Comparison of ENCODE assay signal across 25 cellular contexts in the genomic region with DNA sequence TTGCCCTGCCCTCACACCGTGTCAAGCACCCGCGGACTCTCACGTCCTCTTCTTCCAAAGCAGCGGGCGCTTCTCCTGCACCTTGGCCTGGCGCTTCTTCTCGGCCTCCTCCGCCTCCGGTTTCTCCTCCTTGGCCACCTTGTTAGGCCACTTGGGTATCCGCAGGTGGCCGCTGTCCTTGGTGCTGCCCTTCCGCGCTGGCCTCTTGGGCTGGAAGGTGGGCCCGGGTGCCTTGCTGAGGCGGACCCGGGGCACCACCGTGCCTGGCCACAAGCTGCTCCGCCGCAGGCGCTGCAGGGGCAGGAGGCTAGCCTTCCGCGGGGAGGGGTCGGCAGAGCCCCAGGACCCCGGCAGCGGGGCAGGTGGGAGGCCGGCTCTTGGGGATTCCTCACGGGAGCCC. TPM values are rescaled to one million over a fixed set of nuclear protein-coding genes. Genes with fewer than 3 reads are reported as not detected.
"Had no signal": no experiment of that assay in that cellular context is flagged by ENCODE, and none has a peak within 500 bp of the region (broad histone marks: within the 10 kb centered on the region; RNA-seq: fewer than 3 reads in every experiment).

No MANE protein-coding gene starts in this region.

RNA-seq across cellular contexts. Expression of gene TRIM64C, which starts 10.7 kb away (rescaled TPM):
- total RNA-seq: activated CD4-positive, alpha-beta memory T cell treated with anti-CD3 and anti-CD28 coated beads for 36 hours; activated CD4-positive, alpha-beta T cell treated with anti-CD3 and anti-CD28 coated beads for 36 hours; activated CD4-positive, alpha-beta T cell treated with anti-CD3 and anti-CD28 coated beads, Interleukin-2, amount 10 ng/mL, durations not matched to agents 24 days and 14 days; activated CD8-positive, alpha-beta memory T cell treated with anti-CD3 and anti-CD28 coated beads for 36 hours; activated CD8-positive, alpha-beta memory T cell treated with anti-CD3 and anti-CD28 coated beads, Interleukin-2, amount 10 ng/mL, durations not matched to agents 7 days and 5 days; activated CD8-positive, alpha-beta T cell treated with anti-CD3 and anti-CD28 coated beads, Interleukin-2, amount 10 ng/mL, durations not matched to agents 7 days and 5 days; activated naive CD4-positive, alpha-beta T cell treated with anti-CD3 and anti-CD28 coated beads for 36 hours; activated naive CD8-positive, alpha-beta T cell treated with anti-CD3 and anti-CD28 coated beads for 36 hours; activated T-helper 1 cell treated with anti-CD3 and anti-CD28 coated beads, Interleukin-12 subunit alpha, Interleukin-12 subunit beta, Interleukin-2, Interleukin-4 antibody, amounts not matched to agents 30 ng/mL and 10 ng/mL and 1 ng/mL, durations not matched to agents 14 hours and 24 hours and 36 hours; activated T-helper 2 cell treated with anti-CD3 and anti-CD28 coated beads, Interferon-gamma antibody, Interleukin-2, Interleukin-4, amounts not matched to agents 10 μg/mL and 5 μg/mL and 100 μg/mL, durations not matched to agents 14 hours and 24 hours and 36 hours; adrenal gland; aorta; breast epithelium; cardiac muscle cell; colonic mucosa; dermis microvascular lymphatic vessel endothelial cell; endothelial cell of umbilical vein; esophagus squamous epithelium; fibroblast of lung; fibroblast of villous mesenchyme; gastroesophageal sphincter; glomerular endothelial cell; heart right ventricle; T-helper 1 cell treated with Interleukin-12 subunit alpha and Interleukin-12 subunit beta and Interleukin-4 antibody, amounts not matched to agents 30 ng/mL and 1 ng/mL, for 36 hours had no signal
- polyA plus RNA-seq: adrenal gland, aorta, cardiac muscle cell, endothelial cell of umbilical vein, esophagus, fibroblast of lung, heart right ventricle had no signal

RNA-seq across cellular contexts. Expression of gene TRIM49B, which starts 19.6 kb away (rescaled TPM):
- total RNA-seq: activated CD4-positive, alpha-beta memory T cell treated with anti-CD3 and anti-CD28 coated beads for 36 hours; activated CD4-positive, alpha-beta T cell treated with anti-CD3 and anti-CD28 coated beads for 36 hours; activated CD4-positive, alpha-beta T cell treated with anti-CD3 and anti-CD28 coated beads, Interleukin-2, amount 10 ng/mL, durations not matched to agents 24 days and 14 days; activated CD8-positive, alpha-beta memory T cell treated with anti-CD3 and anti-CD28 coated beads for 36 hours; activated CD8-positive, alpha-beta memory T cell treated with anti-CD3 and anti-CD28 coated beads, Interleukin-2, amount 10 ng/mL, durations not matched to agents 7 days and 5 days; activated CD8-positive, alpha-beta T cell treated with anti-CD3 and anti-CD28 coated beads, Interleukin-2, amount 10 ng/mL, durations not matched to agents 7 days and 5 days; activated naive CD4-positive, alpha-beta T cell treated with anti-CD3 and anti-CD28 coated beads for 36 hours; activated naive CD8-positive, alpha-beta T cell treated with anti-CD3 and anti-CD28 coated beads for 36 hours; activated T-helper 1 cell treated with anti-CD3 and anti-CD28 coated beads, Interleukin-12 subunit alpha, Interleukin-12 subunit beta, Interleukin-2, Interleukin-4 antibody, amounts not matched to agents 30 ng/mL and 10 ng/mL and 1 ng/mL, durations not matched to agents 14 hours and 24 hours and 36 hours; activated T-helper 2 cell treated with anti-CD3 and anti-CD28 coated beads, Interferon-gamma antibody, Interleukin-2, Interleukin-4, amounts not matched to agents 10 μg/mL and 5 μg/mL and 100 μg/mL, durations not matched to agents 14 hours and 24 hours and 36 hours; adrenal gland; aorta; breast epithelium; cardiac muscle cell; colonic mucosa; dermis microvascular lymphatic vessel endothelial cell; endothelial cell of umbilical vein; esophagus squamous epithelium; fibroblast of lung; fibroblast of villous mesenchyme; gastroesophageal sphincter; glomerular endothelial cell; heart right ventricle; T-helper 1 cell treated with Interleukin-12 subunit alpha and Interleukin-12 subunit beta and Interleukin-4 antibody, amounts not matched to agents 30 ng/mL and 1 ng/mL, for 36 hours had no signal
- polyA plus RNA-seq: adrenal gland, cardiac muscle cell, endothelial cell of umbilical vein, esophagus, fibroblast of lung, heart right ventricle had no signal
